8 cellular contexts compared by ENCODE assay signal in the genomic region with DNA sequence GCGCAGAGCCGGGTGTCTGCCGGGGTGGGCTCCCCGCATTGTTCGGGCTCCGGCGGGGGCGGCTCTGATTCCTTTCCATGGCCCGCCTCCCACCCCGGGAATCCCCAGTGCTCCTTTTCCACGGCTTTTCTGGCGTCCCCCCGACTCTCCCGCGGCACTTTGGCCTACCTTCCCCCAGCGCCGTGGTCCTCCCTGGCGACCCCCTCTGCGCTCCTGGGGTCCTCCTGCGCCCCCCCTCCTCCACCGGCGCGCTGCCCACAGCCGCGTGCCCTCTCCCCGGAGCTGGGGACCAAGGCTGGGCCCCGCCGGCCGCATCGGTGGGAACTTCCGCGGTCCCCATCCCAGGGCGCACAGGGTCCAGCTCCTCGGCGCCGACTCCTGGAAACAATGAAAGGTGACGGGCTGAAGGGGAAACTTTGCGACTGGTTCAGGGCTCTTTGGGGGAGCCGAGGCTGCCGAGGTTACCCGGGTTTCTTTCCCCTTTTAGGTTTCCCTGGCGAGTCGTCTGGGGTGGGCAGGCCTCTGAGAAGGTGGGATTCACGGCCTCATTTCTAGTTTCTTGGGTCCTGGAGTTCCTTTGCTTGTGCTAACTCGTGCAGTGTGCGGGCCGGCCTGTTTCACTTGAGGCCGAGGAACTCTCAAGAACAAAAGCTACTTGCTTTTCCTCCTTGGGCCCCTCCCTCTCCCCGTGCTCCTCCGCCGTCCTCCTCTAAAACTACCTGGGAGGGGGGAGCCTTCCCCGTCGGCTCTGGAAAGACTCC. TPM values are rescaled to one million over a fixed set of nuclear protein-coding genes. Genes with fewer than 3 reads are reported as not detected.
DNase-seq lines count a peak whose midpoint lies in the region; ATAC-seq lines count a peak whose summit lies in the region.

No MANE protein-coding gene starts in this region.

- no peaks in the 10 kb centered on the region for H3K27me3 Mint-ChIP-seq in stimulated activated naive CD8-positive, alpha-beta T cell treated with anti-CD3 and anti-CD28 coated beads, Interleukin-15, amount 100 ng/mL, for 72 hours

- no peak for ATAC-seq in stimulated activated naive CD8-positive, alpha-beta T cell treated with anti-CD3 and anti-CD28 coated beads, Interleukin-15, amount 100 ng/mL, for 72 hours
- ATAC-seq in GM21619 (IDR thresholded peaks at IDR 0.05; ENCODE audit: unreplicated experiment) (no peak), GM18867 (IDR thresholded peaks at IDR 0.05; ENCODE audit: unreplicated experiment) (no peak)

- DNase-seq in SIG-M5 treated with dmso at 0.1 percent for 504 hours (lab: John Stamatoyannopoulos, UW; ENCODE audit: unreplicated experiment) (peak; percentile 42), SIG-M5 (lab: John Stamatoyannopoulos, UW) (no peak), dermis blood vessel endothelial cell (peak; percentile 79), lung microvascular endothelial cell (ENCODE audit: low read depth in 2 of 2) (peak; percentile 43 to 78)
- peak; percentile 55 for DNase-seq in activated CD4-positive, alpha-beta T cell treated with anti-CD3 and anti-CD28 coated beads for 48 hours
- peak; percentile 46 for DNase-seq in stimulated activated naive CD8-positive, alpha-beta T cell treated with anti-CD3 and anti-CD28 coated beads, Interleukin-15, amount 100 ng/mL, for 72 hours

- peak overlapping the region; percentile 86 for H3K4me3 Mint-ChIP-seq in stimulated activated naive CD8-positive, alpha-beta T cell treated with anti-CD3 and anti-CD28 coated beads, Interleukin-15, amount 100 ng/mL, for 72 hours

- H3K27ac Mint-ChIP-seq in stimulated activated naive CD8-positive, alpha-beta T cell treated with anti-CD3 and anti-CD28 coated beads, Interleukin-15, amount 100 ng/mL, for 72 hours, result peak overlapping the region; percentile 95 to 99

- H3K9me3 Mint-ChIP-seq in stimulated activated naive CD8-positive, alpha-beta T cell treated with anti-CD3 and anti-CD28 coated beads, Interleukin-15, amount 100 ng/mL, for 72 hours, result no peaks in the 10 kb centered on the region

- H3K4me1 Mint-ChIP-seq in stimulated activated naive CD8-positive, alpha-beta T cell treated with anti-CD3 and anti-CD28 coated beads, Interleukin-15, amount 100 ng/mL, for 72 hours, result peaks cover 34% of the 10 kb centered on the region

RNA-seq across cellular contexts. Expression of gene TGIF1, which starts 2.2 kb away (rescaled TPM):
- 136 and 195 TPM in 2 replicates for total RNA-seq in dermis blood vessel endothelial cell
- 64.7 and 109 TPM in 2 replicates for total RNA-seq in lung microvascular endothelial cell
